25 cellular contexts compared by ENCODE assay signal in the genomic region with DNA sequence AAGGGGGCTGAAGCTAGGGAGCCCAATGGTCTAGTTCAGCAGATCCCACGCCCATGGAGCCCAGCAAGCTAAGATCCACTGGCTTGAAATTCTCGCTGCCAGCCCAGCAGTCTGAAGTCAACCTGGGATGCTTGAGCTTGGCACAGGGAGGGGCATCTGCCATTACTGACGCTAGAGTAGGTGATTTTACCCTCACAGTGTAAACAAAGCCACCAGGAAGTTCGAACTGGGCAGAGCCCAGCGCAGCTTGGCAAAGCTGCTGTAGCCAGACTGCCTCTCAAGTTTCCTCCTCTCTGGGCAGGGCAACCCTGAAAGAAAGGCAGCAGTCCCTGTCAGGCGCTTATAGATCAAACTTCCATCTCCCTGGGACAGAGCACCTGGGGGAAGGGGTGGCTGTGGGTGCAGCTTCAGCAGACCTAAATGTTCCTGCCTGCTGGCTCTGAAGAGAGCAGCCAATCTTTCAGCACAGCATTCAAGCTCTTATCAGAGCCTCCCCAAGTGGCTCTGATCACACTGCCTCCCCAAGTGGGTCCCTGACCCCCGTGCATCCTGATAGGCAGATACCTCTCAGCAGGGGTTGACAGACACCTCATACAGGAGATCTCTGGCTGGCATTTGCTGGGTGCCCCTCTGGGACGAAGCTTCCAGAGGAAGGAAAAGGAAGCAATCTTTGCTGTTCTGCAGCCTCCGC.
DNase-seq lines count a peak whose midpoint lies in the region; ATAC-seq, FAIRE-seq and TF ChIP-seq lines count a peak whose summit lies in the region.
"Had no signal": no experiment of that assay in that cellular context is flagged by ENCODE, and none has a peak within 500 bp of the region (broad histone marks: within the 10 kb centered on the region; RNA-seq: fewer than 3 reads in every experiment).

No MANE protein-coding gene starts in this region.

- TF ChIP-seq CTCF in right lobe of liver (IDR thresholded peaks at IDR 0.05) (no peak), HepG2 (CRISPR knock-in tag; IDR thresholded peaks at IDR 0.05) (no peak), GM13976 (IDR thresholded peaks at IDR 0.05; ENCODE audit: borderline replicate concordance, control extremely low read depth, extremely low read depth, insufficient read depth, missing control alignments) (no peak)

- H3K4me3 ChIP-seq in right lobe of liver, result no peak overlapping the region
- H3K4me3 ChIP-seq in HepG2 (replicated peaks in 1 of 3; ENCODE audit: insufficient read depth in 1 of 3, low read depth in 2 of 3, low read length in 3 of 3), result no peak overlapping the region
- H3K4me3 ChIP-seq: heart left ventricle, MG63, SK-N-MC, suprapubic skin had no signal

- H3K36me3 Mint-ChIP-seq in activated naive CD8-positive, alpha-beta T cell treated with anti-CD3 and anti-CD28 coated beads for 36 hours, result peaks cover 16% of the 10 kb centered on the region
- H3K36me3 Mint-ChIP-seq: brain, mesothelial cell of epicardium had no signal

- no peak overlapping the region for H3K9ac ChIP-seq in HepG2 (ENCODE audit: insufficient read depth, low read depth, low read length)

- BruUV-seq in HepG2 (replicated peaks; lab: Mats Ljungman, UMichigan), result no TSS peak

- peaks cover 44% of the 10 kb centered on the region for H3K27me3 Mint-ChIP-seq in activated naive CD8-positive, alpha-beta T cell treated with anti-CD3 and anti-CD28 coated beads for 36 hours

- no peaks in the 10 kb centered on the region for H3K79me2 ChIP-seq in HepG2 (ENCODE audit: insufficient read depth, low read length)

- DNase-seq in right lobe of liver, result peak in 2 of 3 donors; percentile 40 to 71
- DNase-seq in HepG2 (ENCODE audit: low spot score), result no peak
- peak; percentile 67 for DNase-seq in NCI-H69 (lab: John Stamatoyannopoulos, UW)
- peak; percentile 60 to 66 for DNase-seq in left colon
- DNase-seq in ureter (ENCODE audit: low spot score), result peak; percentile 54
- no peak for DNase-seq in GM13976 (ENCODE audit: low spot score)
- DNase-seq in activated naive CD8-positive, alpha-beta T cell treated with anti-CD3 and anti-CD28 coated beads for 36 hours, result no peak
- DNase-seq: activated CD4-positive, alpha-beta T cell treated with anti-CD3 and anti-CD28 coated beads for 1 hour; activated gamma-delta T cell; BE2C; effector CD4-positive, alpha-beta T cell; EL; heart left ventricle; MG63; NCI-H1694; NCI-H446 treated with DMSO at 0.1 percent for 48 hours; retina had no signal

- ATAC-seq in right lobe of liver, result peak in 2 of 4 donors; percentile 46 to 48
- no peak for ATAC-seq in HepG2
- ATAC-seq in left colon, result peak; percentile 90
- ATAC-seq in GM21447 (IDR thresholded peaks at IDR 0.05; ENCODE audit: unreplicated experiment), result no peak
- ATAC-seq: heart left ventricle had no signal

- H3K9me3 ChIP-seq in right lobe of liver (no peaks in the 10 kb centered on the region), HepG2 (ENCODE audit: low read length) (no peaks in the 10 kb centered on the region)
- H3K9me3 ChIP-seq: BE2C, MG63, suprapubic skin had no signal

- TF ChIP-seq EP300 in HepG2 (IDR thresholded peaks at IDR 0.05; ENCODE audit: low read depth in 2 of 2, low read length in 2 of 2) (no peak), HepG2 (CRISPR knock-in tag; IDR thresholded peaks at IDR 0.05; ENCODE audit: borderline replicate concordance) (no peak)

- TF ChIP-seq POLR2A in right lobe of liver (IDR thresholded peaks at IDR 0.05) (no peak), HepG2 (IDR thresholded peaks at IDR 0.05; ENCODE audit: insufficient read depth in 1 of 2, low read depth in 2 of 2, low read length in 2 of 2) (no peak)

- intact Hi-C loops in right lobe of liver (cut with DNase I) (no loop called here), HepG2 (cut with micrococcal nuclease; ENCODE audit: unreplicated experiment) (no loop called here), left colon (cut with DNase I, micrococcal nuclease) (no loop called here)

- in situ Hi-C loops in HepG2 (cut with HindIII; ENCODE audit: extremely low pct_ligation_motif_present, low pct_unique_long_range_greater_than_20kb), result no loop called here
- in situ Hi-C loops in GM13976 (cut with MboI; ENCODE audit: low sequenced_read_pairs, unreplicated experiment), result no loop called here

- H3K27ac ChIP-seq in right lobe of liver, result no peak overlapping the region
- no peak overlapping the region for H3K27ac ChIP-seq in HepG2 (ENCODE audit: extremely low read length, insufficient read depth, low read length)
- H3K27ac ChIP-seq: heart left ventricle, SK-N-MC, suprapubic skin had no signal

- H3K4me3 Mint-ChIP-seq in activated naive CD8-positive, alpha-beta T cell treated with anti-CD3 and anti-CD28 coated beads for 36 hours, result no peak overlapping the region
- H3K4me3 Mint-ChIP-seq: brain; mesothelial cell of epicardium; nephron; T-helper 1 cell treated with Interleukin-12 subunit alpha and Interleukin-12 subunit beta and Interleukin-4 antibody, amounts not matched to agents 30 μg/mL and 1 μg/mL, for 36 hours had no signal

- H3K4me2 ChIP-seq in HepG2 (ENCODE audit: low read depth, low read length), result no peak overlapping the region

- H3K4me1 ChIP-seq in right lobe of liver, result peaks cover 0 to 13% (median 1%) of the 10 kb centered on the region in 4 donors
- no peaks in the 10 kb centered on the region for H3K4me1 ChIP-seq in HepG2 (ENCODE audit: insufficient read depth, low read length)
- H3K4me1 ChIP-seq: BE2C, heart left ventricle, suprapubic skin had no signal

- no peaks in the 10 kb centered on the region for H4K20me1 ChIP-seq in HepG2 (ENCODE audit: insufficient read depth, low read length)

- POLR2A ChIA-PET in HepG2 (lab: Yijun Ruan, JAX), result no interaction called here

- H3K27me3 ChIP-seq in right lobe of liver, result no peaks in the 10 kb centered on the region
- H3K27me3 ChIP-seq in HepG2 (ENCODE audit: control insufficient read depth in 1 of 2, insufficient read depth in 2 of 2, low read length in 2 of 2), result no peaks in the 10 kb centered on the region
- H3K27me3 ChIP-seq: BE2C, heart left ventricle, MG63, suprapubic skin had no signal

- TF ChIP-seq RAD21 in HepG2 (CRISPR knock-in tag; IDR thresholded peaks at IDR 0.05), result no peak

- H2AFZ ChIP-seq in HepG2 (ENCODE audit: low read length), result no peak overlapping the region

- H3K4me1 Mint-ChIP-seq in activated naive CD8-positive, alpha-beta T cell treated with anti-CD3 and anti-CD28 coated beads for 36 hours, result no peaks in the 10 kb centered on the region
- H3K4me1 Mint-ChIP-seq: brain, mesothelial cell of epicardium, nephron had no signal

- no peak overlapping the region for H3K27ac Mint-ChIP-seq in activated naive CD8-positive, alpha-beta T cell treated with anti-CD3 and anti-CD28 coated beads for 36 hours
- H3K27ac Mint-ChIP-seq: brain; mesothelial cell of epicardium; nephron; T-helper 1 cell treated with Interleukin-12 subunit alpha and Interleukin-12 subunit beta and Interleukin-4 antibody, amounts not matched to agents 30 μg/mL and 1 μg/mL, for 36 hours had no signal

- FAIRE-seq in HepG2 (lab: Jason Lieb, UNC), result no peak
- FAIRE-seq: GM19239 had no signal

- CTCF ChIA-PET in HepG2 (lab: Yijun Ruan, JAX; ENCODE audit: low intra/inter-chr PET ratio, low total read pairs), result no interaction called here

- H3K36me3 ChIP-seq in right lobe of liver (no peaks in the 10 kb centered on the region), HepG2 (replicated peaks in 1 of 2; ENCODE audit: control insufficient read depth in 1 of 2, insufficient read depth in 2 of 2, low read length in 2 of 2) (no peaks in the 10 kb centered on the region)
- H3K36me3 ChIP-seq: BE2C, heart left ventricle, MG63, suprapubic skin had no signal

- H3K9me3 Mint-ChIP-seq in activated naive CD8-positive, alpha-beta T cell treated with anti-CD3 and anti-CD28 coated beads for 36 hours, result peaks cover 10% of the 10 kb centered on the region

- WGBS in right lobe of liver (ENCODE audit: insufficient coverage, low coverage, low lambda C conversion rate, missing lambda C conversion rate), result 65% methylated on average over 3 of the region's 9 CpGs
- WGBS in HepG2 (ENCODE audit: low lambda C conversion rate), result 25% methylated on average over 5 of the region's 9 CpGs

TF ChIP-seq in HepG2, 621 proteins besides CTCF, POLR2A, EP300 and RAD21 (continues in another document):
- TF ChIP-seq THYN1 (CRISPR knock-in tag; IDR thresholded peaks at IDR 0.05; ENCODE audit: borderline replicate concordance, low read depth) (no peak), ZBTB1 (CRISPR knock-in tag; IDR thresholded peaks at IDR 0.05; ENCODE audit: borderline replicate concordance) (no peak), ETS1 (CRISPR knock-in tag; IDR thresholded peaks at IDR 0.05) (no peak), NFE2 (CRISPR knock-in tag; IDR thresholded peaks at IDR 0.05) (no peak), YEATS4 (CRISPR knock-in tag; IDR thresholded peaks at IDR 0.05; ENCODE audit: borderline replicate concordance) (no peak), POLR2AphosphoS2 (IDR thresholded peaks at IDR 0.05; ENCODE audit: low read depth, low read length) (no peak), SMARCC2 (IDR thresholded peaks at IDR 0.05) (no peak), ATM (IDR thresholded peaks at IDR 0.05; ENCODE audit: borderline replicate concordance) (no peak), YEATS2 (CRISPR knock-in tag; IDR thresholded peaks at IDR 0.05; ENCODE audit: borderline replicate concordance) (no peak)

Comparison
In these comparisons a context has a peak if more than half of its experiments do, and no peak if none do; other contexts are left out.
1. DNase-seq: peak in right lobe of liver (2 of 3), NCI-H69 (single experiment), left colon (2 of 2) and ureter (single experiment); none in HepG2 (single experiment), GM13976 (single experiment) and activated naive CD8-positive, alpha-beta T cell treated with anti-CD3 and anti-CD28 coated beads for 36 hours (single experiment).